ENCODE assay signal across 1 cellular context in the genomic region with DNA sequence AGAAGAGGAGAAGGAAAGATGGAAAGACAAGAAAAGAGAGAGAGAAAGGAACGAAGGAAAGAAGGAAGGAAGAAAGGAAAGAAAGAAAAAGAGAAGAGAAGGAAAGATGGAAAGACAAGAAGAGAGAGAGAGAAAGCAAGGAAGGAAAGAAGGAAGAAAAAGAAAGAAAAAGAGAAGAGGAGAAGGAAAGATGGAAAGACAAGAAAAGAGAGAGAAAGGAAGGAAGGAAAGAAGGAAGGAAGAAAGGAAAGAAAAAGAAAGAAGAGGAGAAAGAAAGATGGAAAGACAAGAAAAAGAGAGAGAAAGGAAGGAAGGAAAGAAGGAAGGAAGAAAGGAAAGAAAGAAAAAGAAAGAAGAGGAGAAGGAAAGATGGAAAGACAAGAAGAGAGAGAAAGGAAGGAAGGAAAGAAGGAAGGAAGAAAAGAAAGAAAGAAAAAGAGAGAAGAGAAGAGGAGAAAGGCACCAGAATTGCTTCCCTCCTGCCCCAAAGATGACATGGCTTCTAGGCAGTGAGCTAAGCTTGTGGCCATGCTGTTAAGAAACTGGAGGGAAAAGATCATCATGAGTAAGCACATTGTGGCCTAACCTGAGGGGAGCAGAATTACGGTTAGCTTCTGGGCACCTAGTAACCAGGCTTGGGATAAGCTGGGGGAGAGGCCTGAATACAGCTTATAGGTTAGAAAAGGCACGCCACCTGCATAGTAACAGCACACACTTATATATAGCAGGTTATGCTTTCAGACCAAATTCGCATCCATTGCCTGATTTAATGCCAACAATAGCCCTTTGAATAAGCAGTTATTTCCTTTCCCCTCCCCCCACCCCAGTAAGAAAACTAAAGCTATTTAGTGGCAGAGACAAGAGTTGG.
TF ChIP-seq lines count a peak whose summit lies in the region.

No MANE protein-coding gene starts in this region.

TF ChIP-seq in IMR-90, 13 proteins besides CTCF, POLR2A, EP300 and RAD21 (continued from another document):
- TF ChIP-seq MXI1 (IDR thresholded peaks at IDR 0.05; ENCODE audit: borderline replicate concordance, low read depth, low read length) (peak; percentile 66; the same call in 1 of the 2 replicates), SMC3 (IDR thresholded peaks at IDR 0.05; ENCODE audit: low read depth, low read length) (no peak), MAFK (IDR thresholded peaks at IDR 0.05; ENCODE audit: low read depth, low read length) (peak; percentile 62), FOS (IDR thresholded peaks at IDR 0.05; ENCODE audit: low read depth, low read length) (no peak), NFE2L2 (IDR thresholded peaks at IDR 0.05; ENCODE audit: low read depth, low read length) (peak; percentile 89), CEBPB (IDR thresholded peaks at IDR 0.05; ENCODE audit: low read depth, low read length) (no peak)
- TF ChIP-seq, protein P1, sequence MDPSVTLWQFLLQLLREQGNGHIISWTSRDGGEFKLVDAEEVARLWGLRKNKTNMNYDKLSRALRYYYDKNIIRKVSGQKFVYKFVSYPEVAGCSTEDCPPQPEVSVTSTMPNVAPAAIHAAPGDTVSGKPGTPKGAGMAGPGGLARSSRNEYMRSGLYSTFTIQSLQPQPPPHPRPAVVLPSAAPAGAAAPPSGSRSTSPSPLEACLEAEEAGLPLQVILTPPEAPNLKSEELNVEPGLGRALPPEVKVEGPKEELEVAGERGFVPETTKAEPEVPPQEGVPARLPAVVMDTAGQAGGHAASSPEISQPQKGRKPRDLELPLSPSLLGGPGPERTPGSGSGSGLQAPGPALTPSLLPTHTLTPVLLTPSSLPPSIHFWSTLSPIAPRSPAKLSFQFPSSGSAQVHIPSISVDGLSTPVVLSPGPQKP (IDR thresholded peaks at IDR 0.05; ENCODE audit: borderline replicate concordance, low read depth, low read length): no peak
- TF ChIP-seq, protein P2, sequence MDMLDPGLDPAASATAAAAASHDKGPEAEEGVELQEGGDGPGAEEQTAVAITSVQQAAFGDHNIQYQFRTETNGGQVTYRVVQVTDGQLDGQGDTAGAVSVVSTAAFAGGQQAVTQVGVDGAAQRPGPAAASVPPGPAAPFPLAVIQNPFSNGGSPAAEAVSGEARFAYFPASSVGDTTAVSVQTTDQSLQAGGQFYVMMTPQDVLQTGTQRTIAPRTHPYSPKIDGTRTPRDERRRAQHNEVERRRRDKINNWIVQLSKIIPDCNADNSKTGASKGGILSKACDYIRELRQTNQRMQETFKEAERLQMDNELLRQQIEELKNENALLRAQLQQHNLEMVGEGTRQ (IDR thresholded peaks at IDR 0.05; ENCODE audit: low read depth, low read length): no peak
